8 cellular contexts compared by ENCODE assay signal in genomic region chr20:21101453-21102251, GRCh38. TPM values are rescaled to one million over a fixed set of nuclear protein-coding genes. Genes with fewer than 3 reads are reported as not detected.
DNase-seq lines count a peak whose midpoint lies in the region; ATAC-seq and TF ChIP-seq lines count a peak whose summit lies in the region.

No MANE protein-coding gene starts in this region.

- intact Hi-C loops in CD4-positive, alpha-beta memory T cell (cut with micrococcal nuclease): loop anchor here (1.0 to 10.0 kb wide), 3 partner anchors 24 to 411 kb away; partner anchors contain the start of genes NKX2-2 and NKX2-4

- POLR2A ChIA-PET in CD4-positive, alpha-beta memory T cell (lab: Charles Lee; ENCODE audit: partially characterized antibody): interaction anchor here (1.3 to 3.9 kb wide), 4 partner anchors 12 to 1084 kb away, joined by 3 to 29 read pairs (median 4); partner anchors contain the start of gene KIZ

- no peaks in the 10 kb centered on the region for H3F3A ChIP-seq in MM.1S (ENCODE audit: insufficient read depth, low read length)

- H3K4me2 ChIP-seq in MM.1S (ENCODE audit: low read depth, low read length): peak overlapping the region; percentile 97

- no peak for TF ChIP-seq CTCF in MM.1S (IDR thresholded peaks at IDR 0.05; ENCODE audit: low read length)
- TF ChIP-seq CTCF in suprapubic skin (IDR thresholded peaks at IDR 0.05): no peak

- H4K20me1 ChIP-seq in MM.1S (ENCODE audit: insufficient read depth, low read length): no peaks in the 10 kb centered on the region

- peak overlapping the region; percentile 45 to 62 for H3K4me3 ChIP-seq in CD4-positive, alpha-beta memory T cell (ENCODE audit: low read length in 2 of 2)
- H3K4me3 ChIP-seq in MM.1S (ENCODE audit: low read length): peak overlapping the region; percentile 71
- H3K4me3 ChIP-seq in suprapubic skin: peak overlapping the region; percentile 48

- H3K79me2 ChIP-seq in MM.1S (ENCODE audit: low read length): no peaks in the 10 kb centered on the region

- peak overlapping the region; percentile 76 to 86 (median 83) for H3K4me3 Mint-ChIP-seq in CD4-positive, alpha-beta memory T cell
- H3K4me3 Mint-ChIP-seq in activated naive CD8-positive, alpha-beta T cell treated with anti-CD3 and anti-CD28 coated beads, Interleukin-2, amount 50 U/mL, for 24 hours: peak overlapping the region; percentile 85

- peaks cover 53 to 61% of the 10 kb centered on the region in 2 donors for H3K27me3 Mint-ChIP-seq in CD4-positive, alpha-beta memory T cell
- peaks cover 84% of the 10 kb centered on the region for H3K27me3 Mint-ChIP-seq in activated naive CD8-positive, alpha-beta T cell treated with anti-CD3 and anti-CD28 coated beads, Interleukin-2, amount 50 U/mL, for 24 hours

- peak overlapping the region in 4 of 7 donors; percentile 70 to 84 (median 76) for H3K27ac Mint-ChIP-seq in CD4-positive, alpha-beta memory T cell
- no peak overlapping the region for H3K27ac Mint-ChIP-seq in activated naive CD8-positive, alpha-beta T cell treated with anti-CD3 and anti-CD28 coated beads, Interleukin-2, amount 50 U/mL, for 24 hours

- H3K36me3 Mint-ChIP-seq in CD4-positive, alpha-beta memory T cell: peaks cover 0 to 11% of the 10 kb centered on the region in 2 donors
- H3K36me3 Mint-ChIP-seq in activated naive CD8-positive, alpha-beta T cell treated with anti-CD3 and anti-CD28 coated beads, Interleukin-2, amount 50 U/mL, for 24 hours (ENCODE audit: low read depth): no peaks in the 10 kb centered on the region

- H3K27ac ChIP-seq in CD4-positive, alpha-beta memory T cell (ENCODE audit: low read depth, low read length): peak overlapping the region; percentile 12
- H3K27ac ChIP-seq in MM.1S (ENCODE audit: low read length): no peak overlapping the region
- H3K27ac ChIP-seq in suprapubic skin: peak overlapping the region; percentile 6

- CTCF ChIA-PET in CD4-positive, alpha-beta memory T cell (lab: Charles Lee; ENCODE audit: partially characterized antibody): interaction anchor here (1.0 to 1.1 kb wide), 2 partner anchors 25 to 223 kb away, joined by 3 read pairs; partner anchors contain the start of gene KIZ

- H3K9me3 Mint-ChIP-seq in CD4-positive, alpha-beta memory T cell: peaks cover 0 to 10% (median 0%) of the 10 kb centered on the region in 8 donors
- H3K9me3 Mint-ChIP-seq in activated naive CD8-positive, alpha-beta T cell treated with anti-CD3 and anti-CD28 coated beads, Interleukin-2, amount 50 U/mL, for 24 hours: no peaks in the 10 kb centered on the region

- no peak for TF ChIP-seq EP300 in suprapubic skin (IDR thresholded peaks at IDR 0.05)

- H3K27me3 ChIP-seq in CD4-positive, alpha-beta memory T cell (ENCODE audit: insufficient read depth, low read length): peaks cover 77% of the 10 kb centered on the region
- peaks cover 79% of the 10 kb centered on the region for H3K27me3 ChIP-seq in MM.1S (replicated peaks; ENCODE audit: insufficient read depth, low read length)
- peaks cover 78% of the 10 kb centered on the region for H3K27me3 ChIP-seq in suprapubic skin

- H3K9ac ChIP-seq in MM.1S (ENCODE audit: low read length): peak overlapping the region; percentile 34; the same call in 1 of the 2 replicates

- TF ChIP-seq POLR2A in suprapubic skin (IDR thresholded peaks at IDR 0.05): no peak

- peaks cover 52% of the 10 kb centered on the region for H3K4me1 ChIP-seq in CD4-positive, alpha-beta memory T cell (ENCODE audit: insufficient read depth, low read length)
- H3K4me1 ChIP-seq in MM.1S (ENCODE audit: low read length): no peaks in the 10 kb centered on the region
- peaks cover 59% of the 10 kb centered on the region for H3K4me1 ChIP-seq in suprapubic skin

- H2AFZ ChIP-seq in MM.1S (ENCODE audit: low read length): peak overlapping the region; percentile 99

- no peaks in the 10 kb centered on the region for H3K36me3 ChIP-seq in CD4-positive, alpha-beta memory T cell (ENCODE audit: insufficient read depth, low read length)
- H3K36me3 ChIP-seq in MM.1S (replicated peaks; ENCODE audit: insufficient read depth, low read length) (no peaks in the 10 kb centered on the region), suprapubic skin (no peaks in the 10 kb centered on the region)

- ATAC-seq in activated naive CD8-positive, alpha-beta T cell treated with anti-CD3 and anti-CD28 coated beads, Interleukin-2, amount 50 U/mL, for 24 hours: no peak

- no peaks in the 10 kb centered on the region for H3K9me3 ChIP-seq in CD4-positive, alpha-beta memory T cell (ENCODE audit: control insufficient read depth in 1 of 2, low read length in 2 of 2)
- H3K9me3 ChIP-seq in MM.1S (replicated peaks; ENCODE audit: insufficient read depth, low read length): no peaks in the 10 kb centered on the region
- no peaks in the 10 kb centered on the region for H3K9me3 ChIP-seq in suprapubic skin

- DNase-seq in CD4-positive, alpha-beta memory T cell: peak in 3 of 5 donors; percentile 19 to 39 (median 26)
- DNase-seq in MM.1S: no peak
- no peak for DNase-seq in activated naive CD8-positive, alpha-beta T cell treated with anti-CD3 and anti-CD28 coated beads, Interleukin-2, amount 50 U/mL, for 24 hours
- peak; percentile 63 for DNase-seq in left kidney (ENCODE audit: low read depth, low spot score)
- no peak for DNase-seq in suprapubic skin (ENCODE audit: low spot score in 2 of 2)
- no peak for DNase-seq in NCI-H128 (lab: John Stamatoyannopoulos, UW; ENCODE audit: unreplicated experiment)
- DNase-seq in GM19238 (ENCODE audit: insufficient read length, low spot score): no peak
- DNase-seq in RKO (ENCODE audit: low spot score): no peak

- peaks cover 18 to 66% (median 46%) of the 10 kb centered on the region in 4 donors for H3K4me1 Mint-ChIP-seq in CD4-positive, alpha-beta memory T cell
- H3K4me1 Mint-ChIP-seq in activated naive CD8-positive, alpha-beta T cell treated with anti-CD3 and anti-CD28 coated beads, Interleukin-2, amount 50 U/mL, for 24 hours: peaks cover 31% of the 10 kb centered on the region

- H3K9me2 ChIP-seq in MM.1S (replicated peaks; ENCODE audit: insufficient read depth, low read length): no peaks in the 10 kb centered on the region

- 7% methylated on average over 16 of the region's 59 CpGs for WGBS in suprapubic skin

RNA-seq across cellular contexts. Expression of gene LINC00237, which starts 4.5 kb away (rescaled TPM):
- not detected for total RNA-seq in CD4-positive, alpha-beta memory T cell
- polyA plus RNA-seq in CD4-positive, alpha-beta memory T cell: not detected
- under 1 TPM in 1 of 4 donors, not detected in 3; 0.83 TPM for total RNA-seq in suprapubic skin

RNA-seq across cellular contexts. Expression of gene KIZ, which starts 24.2 kb away (rescaled TPM):
- total RNA-seq in CD4-positive, alpha-beta memory T cell: 10 to 100 TPM; 33.7 to 46.3 TPM
- polyA plus RNA-seq in CD4-positive, alpha-beta memory T cell: 10 to 100 TPM; 15.9 to 17.0 TPM
- total RNA-seq in suprapubic skin: 10 to 100 TPM; 14.7 to 43.0 (median 34.0) TPM

Comparison
In these comparisons a context has a peak if more than half of its experiments do, and no peak if none do; other contexts are left out.
1. DNase-seq: peak in CD4-positive, alpha-beta memory T cell (3 of 5) and left kidney (single experiment); none in MM.1S (single experiment), activated naive CD8-positive, alpha-beta T cell treated with anti-CD3 and anti-CD28 coated beads, Interleukin-2, amount 50 U/mL, for 24 hours (single experiment), suprapubic skin (0 of 2), NCI-H128 (single experiment), GM19238 (single experiment) and RKO (single experiment).
2. Peak in every context shown above with its lines, with median percentiles within 50 percentile points of each other: H3K4me3 ChIP-seq.